13 cellular contexts compared by ENCODE assay signal in genomic region chr1:226813671-226814591, GRCh38. TPM values are rescaled to one million over a fixed set of nuclear protein-coding genes. Genes with fewer than 3 reads are reported as not detected.
DNase-seq lines count a peak whose midpoint lies in the region; ATAC-seq and TF ChIP-seq lines count a peak whose summit lies in the region.
"Had no signal": no experiment of that assay in that cellular context is flagged by ENCODE, and none has a peak within 500 bp of the region (broad histone marks: within the 10 kb centered on the region; RNA-seq: fewer than 3 reads in every experiment).

No MANE protein-coding gene starts in this region.

- H3K36me3 Mint-ChIP-seq in CD8-positive, alpha-beta T cell = no peaks in the 10 kb centered on the region

- no peak for DNase-seq in left ventricle myocardium inferior
- no peak for DNase-seq in left ventricle myocardium superior
- no peak for DNase-seq in esophagus muscularis mucosa (ENCODE audit: extremely low spot score)
- no peak for DNase-seq in psoas muscle
- DNase-seq in uterus = no peak
- DNase-seq in HCEC 1CT = no peak
- no peak for DNase-seq in GM03348 (ENCODE audit: low spot score)
- DNase-seq in CD8-positive, alpha-beta T cell = no peak
- DNase-seq: activated CD4-positive, alpha-beta memory T cell treated with anti-CD3 and anti-CD28 coated beads, Interleukin-2, amount 10 ng/mL, durations not matched to agents 7 days and 5 days; effector memory CD4-positive, alpha-beta T cell; GF-D8; stimulated activated CD4-positive, alpha-beta T cell treated with anti-CD3 and anti-CD28 coated beads, Interleukin-4, amount 100 ng/mL, for 24 hours had no signal

- H3K4me1 ChIP-seq in left ventricle myocardium inferior = peaks cover 30% of the 10 kb centered on the region
- H3K4me1 ChIP-seq in esophagus muscularis mucosa = peaks cover 19 to 43% (median 31%) of the 10 kb centered on the region in 4 donors
- peaks cover 29% of the 10 kb centered on the region for H3K4me1 ChIP-seq in psoas muscle
- H3K4me1 ChIP-seq in uterus = peaks cover 11 to 15% of the 10 kb centered on the region in 2 donors
- no peaks in the 10 kb centered on the region for H3K4me1 ChIP-seq in CD8-positive, alpha-beta T cell (ENCODE audit: insufficient read depth, low read length)

- ATAC-seq in left ventricle myocardium superior (no peak), psoas muscle (peak; percentile 44 to 69 (median 66))
- no peak for ATAC-seq in CD8-positive, alpha-beta T cell

- H3K27ac ChIP-seq in left ventricle myocardium inferior (replicated peaks) (peak overlapping the region; percentile 81), esophagus muscularis mucosa (replicated peaks in 1 of 4) (peak overlapping the region; percentile 79 to 84 (median 81)), psoas muscle (peak overlapping the region; percentile 94), uterus (peak overlapping the region; percentile 82 to 87)
- no peak overlapping the region for H3K27ac ChIP-seq in CD8-positive, alpha-beta T cell (ENCODE audit: low read depth, low read length)

- WGBS in esophagus muscularis mucosa = 83% methylated on average over 7 of the region's 7 CpGs
- 38 to 55% (median 41%) methylated on average over 7 of the region's 7 CpGs for WGBS in psoas muscle, 3 donors

- peaks cover 2% of the 10 kb centered on the region for H3K4me1 Mint-ChIP-seq in CD8-positive, alpha-beta T cell (ENCODE audit: low read depth)

- no peak overlapping the region for H3K27ac Mint-ChIP-seq in CD8-positive, alpha-beta T cell
- H3K27ac Mint-ChIP-seq: activated CD4-positive, alpha-beta memory T cell treated with anti-CD3 and anti-CD28 coated beads, Interleukin-2, amount 10 ng/mL, durations not matched to agents 7 days and 5 days had no signal

- H3K4me3 ChIP-seq in left ventricle myocardium inferior (no peak overlapping the region), esophagus muscularis mucosa (no peak overlapping the region), psoas muscle (no peak overlapping the region), uterus (no peak overlapping the region)
- no peak overlapping the region for H3K4me3 ChIP-seq in CD8-positive, alpha-beta T cell (ENCODE audit: low read depth, low read length)
- H3K4me3 ChIP-seq: MG63 had no signal

- CTCF ChIA-PET in CD8-positive, alpha-beta T cell (lab: Charles Lee) = no interaction called here

- no peak overlapping the region for H3K4me3 Mint-ChIP-seq in CD8-positive, alpha-beta T cell
- H3K4me3 Mint-ChIP-seq: activated CD4-positive, alpha-beta memory T cell treated with anti-CD3 and anti-CD28 coated beads, Interleukin-2, amount 10 ng/mL, durations not matched to agents 7 days and 5 days had no signal

- no peak for TF ChIP-seq EP300 in esophagus muscularis mucosa (IDR thresholded peaks at IDR 0.05)

- no peaks in the 10 kb centered on the region for H3K27me3 Mint-ChIP-seq in CD8-positive, alpha-beta T cell (ENCODE audit: low read depth)

- H3K9me3 Mint-ChIP-seq in CD8-positive, alpha-beta T cell = no peaks in the 10 kb centered on the region
- H3K9me3 Mint-ChIP-seq: activated CD4-positive, alpha-beta memory T cell treated with anti-CD3 and anti-CD28 coated beads, Interleukin-2, amount 10 ng/mL, durations not matched to agents 7 days and 5 days had no signal

- TF ChIP-seq POLR2A in esophagus muscularis mucosa (IDR thresholded peaks at IDR 0.05; ENCODE audit: low read depth) (no peak), uterus (IDR thresholded peaks at IDR 0.05) (no peak)

- H3K36me3 ChIP-seq in left ventricle myocardium inferior (no peaks in the 10 kb centered on the region), esophagus muscularis mucosa (no peaks in the 10 kb centered on the region), psoas muscle (ENCODE audit: insufficient read depth in 1 of 2, low read depth in 1 of 2) (no peaks in the 10 kb centered on the region), uterus (no peaks in the 10 kb centered on the region)
- no peaks in the 10 kb centered on the region for H3K36me3 ChIP-seq in CD8-positive, alpha-beta T cell (ENCODE audit: insufficient read depth, low read length)
- H3K36me3 ChIP-seq: MG63 had no signal

- H3K9me3 ChIP-seq in left ventricle myocardium inferior (replicated peaks) (no peaks in the 10 kb centered on the region), esophagus muscularis mucosa (no peaks in the 10 kb centered on the region), psoas muscle (no peaks in the 10 kb centered on the region), uterus (no peaks in the 10 kb centered on the region)
- H3K9me3 ChIP-seq in CD8-positive, alpha-beta T cell (ENCODE audit: low read length) = no peaks in the 10 kb centered on the region
- H3K9me3 ChIP-seq: MG63 had no signal

- no peak for TF ChIP-seq CTCF in left ventricle myocardium inferior (IDR thresholded peaks at IDR 0.05; ENCODE audit: borderline replicate concordance)
- no peak for TF ChIP-seq CTCF in esophagus muscularis mucosa (IDR thresholded peaks at IDR 0.05)
- TF ChIP-seq CTCF in psoas muscle (IDR thresholded peaks at IDR 0.05) = no peak
- TF ChIP-seq CTCF in uterus (IDR thresholded peaks at IDR 0.05) = no peak
- no peak for TF ChIP-seq CTCF in CD8-positive, alpha-beta T cell (IDR thresholded peaks at IDR 0.05)

- POLR2A ChIA-PET in CD8-positive, alpha-beta T cell (lab: Charles Lee) = interaction anchor here (1.3 kb wide), 1 partner anchor 14 kb away, joined by 4 read pairs; no protein-coding TSS in a partner anchor

- intact Hi-C loops in left ventricle myocardium inferior (cut with micrococcal nuclease) = no loop called here
- intact Hi-C loops in left ventricle myocardium superior (cut with micrococcal nuclease) = no loop called here
- intact Hi-C loops in esophagus muscularis mucosa (cut with DNase I) = no loop called here
- intact Hi-C loops in psoas muscle (cut with DNase I) = no loop called here
- intact Hi-C loops in uterus (cut with DNase I; ENCODE audit: low total_unique reads) = no loop called here
- intact Hi-C loops in CD8-positive, alpha-beta T cell (cut with DNase I, micrococcal nuclease) = loop anchor here in 1 of 2 experiments (5.0 kb wide), 1 partner anchor 47 kb away; no protein-coding TSS in a partner anchor

- H3K27me3 ChIP-seq in left ventricle myocardium inferior (ENCODE audit: low read depth) (no peaks in the 10 kb centered on the region), esophagus muscularis mucosa (no peaks in the 10 kb centered on the region), psoas muscle (ENCODE audit: insufficient read depth in 3 of 3, low read length in 2 of 3) (no peaks in the 10 kb centered on the region), uterus (no peaks in the 10 kb centered on the region)
- H3K27me3 ChIP-seq in CD8-positive, alpha-beta T cell (ENCODE audit: insufficient read depth, low read length) = no peaks in the 10 kb centered on the region
- H3K27me3 ChIP-seq: MG63 had no signal

RNA-seq across cellular contexts. Expression of gene PSEN2, which starts 56.5 kb away (rescaled TPM):
- total RNA-seq in left ventricle myocardium inferior (16.6 TPM), left ventricle myocardium superior (22.8 TPM), esophagus muscularis mucosa (10 to 100 TPM; 37.8 to 56.9 (median 47.1) TPM), psoas muscle (10 to 100 TPM; 26.2 to 31.5 (median 28.0) TPM), uterus (10 to 100 TPM; 12.8 to 80.9 (median 31.3) TPM)
- polyA plus RNA-seq in psoas muscle = 10 to 100 TPM; 15.5 to 30.6 (median 19.4) TPM
- total RNA-seq in CD8-positive, alpha-beta T cell = 1 to 10 TPM in 1 of 2 experiments, under 1 TPM in 1; 1.00 to 1.7 TPM

Comparison
In these comparisons a context has a peak if more than half of its experiments do, and no peak if none do; other contexts are left out.
1. ATAC-seq: peak in psoas muscle (4 of 4); none in left ventricle myocardium superior (single experiment) and CD8-positive, alpha-beta T cell (single experiment).